ENCODE assay signal across 10 cellular contexts in genomic region chr7:1225462-1226154, GRCh38. TPM values are rescaled to one million over a fixed set of nuclear protein-coding genes. Genes with fewer than 3 reads are reported as not detected.
DNase-seq lines count a peak whose midpoint lies in the region; ATAC-seq and TF ChIP-seq lines count a peak whose summit lies in the region.
"Had no signal": no experiment of that assay in that cellular context is flagged by ENCODE, and none has a peak within 500 bp of the region (broad histone marks: within the 10 kb centered on the region; RNA-seq: fewer than 3 reads in every experiment).

No MANE protein-coding gene starts in this region.

- no peaks in the 10 kb centered on the region for H3K36me3 Mint-ChIP-seq in progenitor cell of endocrine pancreas (ENCODE audit: insufficient read depth)

- no peak overlapping the region for H3K27ac Mint-ChIP-seq in progenitor cell of endocrine pancreas

- H3K4me3 ChIP-seq in epithelial cell of esophagus (ENCODE audit: low read length): no peak overlapping the region
- H3K4me3 ChIP-seq: BLaER1 treated with 17β-estradiol and CSF1 and Interleukin-3, amounts not matched to agents 10 nM and 100 nM had no signal

- in situ Hi-C loops in KBM-7 (cut with MboI; ENCODE audit: low pct_unique_long_range_greater_than_20kb, low sequenced_read_pairs): no loop called here

- peak; percentile 44 for TF ChIP-seq CTCF in epithelial cell of esophagus (IDR thresholded peaks at IDR 0.05; ENCODE audit: insufficient read depth, low read depth, low read length, missing control alignments)
- peak; percentile 92 for TF ChIP-seq CTCF in progenitor cell of endocrine pancreas (IDR thresholded peaks at IDR 0.05; ENCODE audit: unreplicated experiment)

- peaks cover 78% of the 10 kb centered on the region for H3K27me3 Mint-ChIP-seq in progenitor cell of endocrine pancreas

- H3K9me3 Mint-ChIP-seq in progenitor cell of endocrine pancreas (ENCODE audit: low read depth): no peaks in the 10 kb centered on the region

- no peak for ATAC-seq in GM18909 (IDR thresholded peaks at IDR 0.05; ENCODE audit: poor library complexity, unreplicated experiment)

- no peak overlapping the region for H3K4me3 Mint-ChIP-seq in progenitor cell of endocrine pancreas (ENCODE audit: low read depth)

- DNase-seq in NCI-H1436 (lab: John Stamatoyannopoulos, UW) (peak; percentile 14), NCI-H1436 treated with DMSO at 0.1 percent for 48 hours (lab: John Stamatoyannopoulos, UW) (no peak), epithelial cell of esophagus (ENCODE audit: low read depth) (peak; percentile 16), progenitor cell of endocrine pancreas (ENCODE audit: low spot score, unreplicated experiment) (no peak), KBM-7 (no peak), GM19240 (ENCODE audit: insufficient read length, low spot score) (no peak)
- peak; percentile 45 for DNase-seq in activated CD4-positive, alpha-beta T cell treated with anti-CD3 and anti-CD28 coated beads, Interleukin-2, amount 50 U/mL, for 1 hour

- peaks cover 1% of the 10 kb centered on the region for H3K4me1 Mint-ChIP-seq in progenitor cell of endocrine pancreas (ENCODE audit: low read depth)

RNA-seq across cellular contexts. Expression of gene UNCX, which starts 7.1 kb away (rescaled TPM):
- not detected in 2 replicates for total RNA-seq in progenitor cell of endocrine pancreas
- total RNA-seq: pulmonary artery endothelial cell had no signal

Comparison
In these comparisons a context has a peak if more than half of its experiments do, and no peak if none do; other contexts are left out.
1. DNase-seq: peak in NCI-H1436 (single experiment), activated CD4-positive, alpha-beta T cell treated with anti-CD3 and anti-CD28 coated beads, Interleukin-2, amount 50 U/mL, for 1 hour (single experiment) and epithelial cell of esophagus (single experiment); none in NCI-H1436 treated with DMSO at 0.1 percent for 48 hours (single experiment), progenitor cell of endocrine pancreas (single experiment), KBM-7 (single experiment) and GM19240 (single experiment).